15 cellular contexts compared by ENCODE assay signal in genomic region chr3:18338827-18339226, GRCh38.
DNase-seq lines count a peak whose midpoint lies in the region; TF ChIP-seq lines count a peak whose summit lies in the region.
"Had no signal": no experiment of that assay in that cellular context is flagged by ENCODE, and none has a peak within 500 bp of the region (broad histone marks: within the 10 kb centered on the region; RNA-seq: fewer than 3 reads in every experiment).

No MANE protein-coding gene starts in this region.

- H3K4me2 ChIP-seq in BLaER1, result peak overlapping the region; percentile 28
- peak overlapping the region in 10 of 11 experiments; percentile 5 to 51 (median 29); a peak in 11 of 22 replicates for H3K4me2 ChIP-seq in BLaER1 treated with 17β-estradiol and CSF1 and Interleukin-3, amounts not matched to agents 10 nM and 100 nM
- H3K4me2 ChIP-seq: A549 had no signal

- 87 to 93% methylated on average over 4 to 6 of the region's 7 CpGs for WGBS in mesodermal cell (ENCODE audit: insufficient coverage in 2 of 2), 2 experiments

- H3K27ac ChIP-seq in BLaER1 (no peak overlapping the region), mesodermal cell (ENCODE audit: low read depth, low read length, severe bottlenecking) (peak overlapping the region; percentile 19)
- H3K27ac ChIP-seq in BLaER1 treated with 17β-estradiol and CSF1 and Interleukin-3, amounts not matched to agents 10 nM and 100 nM, result no peak overlapping the region
- H3K27ac ChIP-seq: A549 had no signal

- no peak overlapping the region for H3K27ac Mint-ChIP-seq in Calu3 (ENCODE audit: unreplicated experiment)
- H3K27ac Mint-ChIP-seq: CD8-positive, alpha-beta memory T cell; HFFc6 had no signal

- no peak for TF ChIP-seq CTCF in fibroblast of pulmonary artery (IDR thresholded peaks at IDR 0.05; ENCODE audit: low read length, missing control alignments)
- no peak for TF ChIP-seq CTCF in Calu3 (IDR thresholded peaks at IDR 0.05; ENCODE audit: unreplicated experiment)

- H3K4me1 Mint-ChIP-seq in Calu3 (ENCODE audit: low read depth, unreplicated experiment), result no peaks in the 10 kb centered on the region

- BruUV-seq in Calu3 (replicated peaks; lab: Mats Ljungman, UMichigan), result no TSS peak

- CTCF ChIA-PET in Calu3 (lab: Charles Lee), result no interaction called here

- no peaks in the 10 kb centered on the region for H4K20me1 ChIP-seq in BLaER1
- H4K20me1 ChIP-seq in BLaER1 treated with 17β-estradiol and CSF1 and Interleukin-3, amounts not matched to agents 10 nM and 100 nM, result no peaks in the 10 kb centered on the region

- DNase-seq in fibroblast of pulmonary artery (ENCODE audit: low read depth), result peak; percentile 2
- no peak for DNase-seq in Calu3
- no peak for DNase-seq in activated naive CD4-positive, alpha-beta T cell treated with Interleukin-2 at 50 U/mL for 16 hours
- DNase-seq in H4 (ENCODE audit: low spot score), result no peak
- DNase-seq: BE2C; Caco-2; CD8-positive, alpha-beta memory T cell; DMS53; GF-D8; HCEC 1CT; HFFc6 had no signal

- no peak overlapping the region for H3K4me3 Mint-ChIP-seq in Calu3 (ENCODE audit: low read depth, unreplicated experiment)
- H3K4me3 Mint-ChIP-seq: CD8-positive, alpha-beta memory T cell; HFFc6 had no signal

- H3K9ac ChIP-seq in BLaER1, result no peak overlapping the region
- H3K9ac ChIP-seq in BLaER1 treated with 17β-estradiol and CSF1 and Interleukin-3, amounts not matched to agents 10 nM and 100 nM, result no peak overlapping the region

- H3K4me1 ChIP-seq in BLaER1, result peaks cover 9% of the 10 kb centered on the region
- peaks cover 6 to 22% (median 14%) of the 10 kb centered on the region in 10 experiments; a peak in 18 of 20 replicates for H3K4me1 ChIP-seq in BLaER1 treated with 17β-estradiol and CSF1 and Interleukin-3, amounts not matched to agents 10 nM and 100 nM
- peaks cover 9% of the 10 kb centered on the region for H3K4me1 ChIP-seq in mesodermal cell (ENCODE audit: control insufficient read depth, insufficient read depth, low read length, poor library complexity, severe bottlenecking)
- H3K4me1 ChIP-seq: A549, BE2C had no signal

- intact Hi-C loops in Calu3 (cut with micrococcal nuclease; ENCODE audit: unreplicated experiment), result no loop called here

- H3K36me3 ChIP-seq in BLaER1 (no peaks in the 10 kb centered on the region), mesodermal cell (ENCODE audit: control insufficient read depth, insufficient read depth, low read length) (no peaks in the 10 kb centered on the region)
- H3K36me3 ChIP-seq in BLaER1 treated with 17β-estradiol and CSF1 and Interleukin-3, amounts not matched to agents 10 nM and 100 nM, result peaks cover 0 to 3% (median 0%) of the 10 kb centered on the region in 11 experiments; a peak in 1 of 22 replicates
- H3K36me3 ChIP-seq: BE2C had no signal

- no peaks in the 10 kb centered on the region for H3K27me3 Mint-ChIP-seq in Calu3 (ENCODE audit: unreplicated experiment)

- H3K4me3 ChIP-seq in BLaER1 (no peak overlapping the region), fibroblast of pulmonary artery (replicated peaks; ENCODE audit: low read depth, low read length) (no peak overlapping the region), mesodermal cell (ENCODE audit: extremely low read depth, insufficient read depth, low read length, poor library complexity, severe bottlenecking) (no peak overlapping the region)
- H3K4me3 ChIP-seq in BLaER1 treated with 17β-estradiol and CSF1 and Interleukin-3, amounts not matched to agents 10 nM and 100 nM, result no peak overlapping the region
- H3K4me3 ChIP-seq: A549 had no signal

- H3K9me3 Mint-ChIP-seq in Calu3 (ENCODE audit: low read depth, unreplicated experiment), result no peaks in the 10 kb centered on the region
- H3K9me3 Mint-ChIP-seq: CD8-positive, alpha-beta memory T cell; HFFc6 had no signal

- no peaks in the 10 kb centered on the region for H3K27me3 ChIP-seq in BLaER1
- no peaks in the 10 kb centered on the region for H3K27me3 ChIP-seq in BLaER1 treated with 17β-estradiol and CSF1 and Interleukin-3, amounts not matched to agents 10 nM and 100 nM
- H3K27me3 ChIP-seq: BE2C had no signal

- H3K36me3 Mint-ChIP-seq in Calu3 (ENCODE audit: insufficient read depth, unreplicated experiment), result no peaks in the 10 kb centered on the region

- H3K9me3 ChIP-seq in BLaER1, result no peaks in the 10 kb centered on the region; the same call in 1 of the 2 replicates
- H3K9me3 ChIP-seq in BLaER1 treated with 17β-estradiol and CSF1 and Interleukin-3, amounts not matched to agents 10 nM and 100 nM (replicated peaks in 1 of 11), result peaks cover 0 to 13% (median 8%) of the 10 kb centered on the region in 11 experiments; a peak in 10 of 22 replicates
- no peaks in the 10 kb centered on the region for H3K9me3 ChIP-seq in mesodermal cell (ENCODE audit: control insufficient read depth, low read length)
- H3K9me3 ChIP-seq: A549, BE2C, Caco-2 had no signal
